ENCODE assay signal across 15 cellular contexts in the genomic region with DNA sequence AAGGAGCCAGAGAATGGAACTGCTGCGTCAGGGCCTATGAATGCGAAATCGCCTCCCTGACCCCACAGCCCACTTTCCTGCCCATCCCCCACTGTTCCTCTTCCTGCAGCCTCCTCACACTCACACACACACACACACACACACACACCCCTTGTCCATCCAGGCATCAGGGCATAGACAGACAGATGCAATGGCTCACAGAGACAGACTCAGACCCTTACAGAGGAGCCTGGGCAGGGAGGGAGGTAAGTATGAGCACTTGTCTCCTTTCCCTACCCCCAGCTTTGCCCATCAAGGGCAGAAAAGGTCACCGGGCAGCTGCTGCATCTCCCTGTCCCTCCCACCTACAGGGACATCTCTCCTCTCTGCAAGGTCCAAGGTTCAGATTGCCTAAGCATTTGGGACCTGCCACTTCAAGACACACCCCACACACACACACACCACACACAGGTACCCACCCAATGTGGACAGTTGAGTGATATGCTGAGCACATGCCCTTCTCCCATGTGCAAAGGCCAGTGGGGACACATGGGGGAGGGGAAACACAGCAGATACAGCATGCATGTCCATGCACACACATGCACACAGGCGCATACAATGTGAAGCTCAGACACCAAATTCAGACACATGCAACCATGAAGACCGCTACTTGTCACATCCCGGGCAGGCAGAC. TPM values are rescaled to one million over a fixed set of nuclear protein-coding genes. Genes with fewer than 3 reads are reported as not detected.
A peak's percentile ranks its signal among the peaks of the same experiment; 100 is the strongest.
DNase-seq lines count a peak whose midpoint lies in the region; ATAC-seq and TF ChIP-seq lines count a peak whose summit lies in the region.
"Had no signal": no experiment of that assay in that cellular context is flagged by ENCODE, and none has a peak within 500 bp of the region (broad histone marks: within the 10 kb centered on the region; RNA-seq: fewer than 3 reads in every experiment).

No MANE protein-coding gene starts in this region.

- no peaks in the 10 kb centered on the region for H3K36me3 Mint-ChIP-seq in brain

- 0% methylated on average over 1 of the region's 7 CpGs for WGBS in right lobe of liver (ENCODE audit: insufficient coverage, low coverage, low lambda C conversion rate, missing lambda C conversion rate)
- 69% methylated on average over 7 of the region's 7 CpGs for WGBS in esophagus muscularis mucosa

- H3K9me3 ChIP-seq in right lobe of liver: no peaks in the 10 kb centered on the region
- H3K9me3 ChIP-seq in upper lobe of right lung: no peaks in the 10 kb centered on the region
- no peaks in the 10 kb centered on the region for H3K9me3 ChIP-seq in esophagus muscularis mucosa
- H3K9me3 ChIP-seq: ovary had no signal

- no peak for TF ChIP-seq EP300 in esophagus muscularis mucosa (IDR thresholded peaks at IDR 0.05)

- H3K4me3 ChIP-seq in right lobe of liver (no peak overlapping the region), upper lobe of right lung (no peak overlapping the region), esophagus muscularis mucosa (no peak overlapping the region)
- H3K4me3 ChIP-seq: lung, ovary had no signal

- intact Hi-C loops in right lobe of liver (cut with DNase I) (no loop called here), upper lobe of right lung (cut with DNase I) (no loop called here), esophagus muscularis mucosa (cut with DNase I) (no loop called here)

- DNase-seq in activated gamma-delta T cell treated with Interleukin-2 at 50 U/mL for 16 hours (peak; percentile 3), activated gamma-delta T cell (lab: John Stamatoyannopoulos, UW) (no peak), right lobe of liver (peak in 2 of 3 donors; percentile 78 to 81), upper lobe of right lung (peak; percentile 52), esophagus muscularis mucosa (ENCODE audit: extremely low spot score) (no peak)
- no peak for DNase-seq in stimulated activated naive CD4-positive, alpha-beta T cell treated with Interleukin-2 at 50 U/mL for 16 hours (lab: John Stamatoyannopoulos, UW)
- DNase-seq in activated T-cell treated with anti-CD3 and anti-CD28 coated beads, Interleukin-2, amount 50 U/mL, for 1 hour: no peak
- DNase-seq: ACHN; activated CD8-positive, alpha-beta T cell treated with anti-CD3 and anti-CD28 coated beads, Interleukin-2, amount 10 ng/mL, durations not matched to agents 7 days and 5 days; GF-D8; NCI-H1105 treated with DMSO at 0.1 percent for 48 hours; NCI-H2171 had no signal

- H3K9me3 Mint-ChIP-seq in brain: no peaks in the 10 kb centered on the region

- H3K4me1 ChIP-seq in right lobe of liver: peaks cover 0 to 41% (median 11%) of the 10 kb centered on the region in 4 donors
- peaks cover 7% of the 10 kb centered on the region for H3K4me1 ChIP-seq in upper lobe of right lung
- peaks cover 6 to 16% (median 12%) of the 10 kb centered on the region in 4 donors for H3K4me1 ChIP-seq in esophagus muscularis mucosa

- H3K36me3 ChIP-seq in right lobe of liver: no peaks in the 10 kb centered on the region
- H3K36me3 ChIP-seq in upper lobe of right lung: no peaks in the 10 kb centered on the region
- peaks cover 0 to 27% (median 21%) of the 10 kb centered on the region in 4 donors for H3K36me3 ChIP-seq in esophagus muscularis mucosa
- H3K36me3 ChIP-seq: ovary had no signal

- peak; percentile 69 to 80 (median 74) for ATAC-seq in right lobe of liver
- ATAC-seq in upper lobe of right lung: no peak
- ATAC-seq: activated CD8-positive, alpha-beta T cell treated with anti-CD3 and anti-CD28 coated beads, Interleukin-2, amount 10 ng/mL, durations not matched to agents 7 days and 5 days had no signal

- peaks cover 72% of the 10 kb centered on the region for H3K4me1 Mint-ChIP-seq in brain

- H3K27ac Mint-ChIP-seq in brain: peak overlapping the region; percentile 42 to 97 (median 93)

- H3K27ac ChIP-seq in right lobe of liver (no peak overlapping the region), upper lobe of right lung (no peak overlapping the region), esophagus muscularis mucosa (replicated peaks in 1 of 4) (no peak overlapping the region)
- H3K27ac ChIP-seq: ovary had no signal

- no peaks in the 10 kb centered on the region for H3K27me3 ChIP-seq in right lobe of liver
- H3K27me3 ChIP-seq in upper lobe of right lung: peaks cover 21% of the 10 kb centered on the region
- peaks cover 0 to 30% (median 7%) of the 10 kb centered on the region in 4 donors for H3K27me3 ChIP-seq in esophagus muscularis mucosa
- H3K27me3 ChIP-seq: ovary had no signal

- TF ChIP-seq CTCF in brain (conservative IDR thresholded peaks at IDR 0.05) (no peak), right lobe of liver (IDR thresholded peaks at IDR 0.05) (no peak), upper lobe of right lung (IDR thresholded peaks at IDR 0.05) (no peak), esophagus muscularis mucosa (IDR thresholded peaks at IDR 0.05) (no peak)

- peaks cover 10% of the 10 kb centered on the region for H3K27me3 Mint-ChIP-seq in brain

- H3K4me3 Mint-ChIP-seq in brain: peak overlapping the region; percentile 44 to 93 (median 71)

- TF ChIP-seq POLR2A in right lobe of liver (IDR thresholded peaks at IDR 0.05): no peak
- no peak for TF ChIP-seq POLR2A in esophagus muscularis mucosa (IDR thresholded peaks at IDR 0.05; ENCODE audit: low read depth)

RNA-seq across cellular contexts. Expression of gene NRXN2, which starts 2.0 kb away (rescaled TPM):
- polyA plus RNA-seq in brain (ENCODE audit: insufficient read depth, low read depth, low replicate concordance): 117 TPM
- total RNA-seq in right lobe of liver (1 to 10 TPM; 1.6 to 7.7 (median 2.3) TPM), upper lobe of right lung (0.72 TPM), esophagus muscularis mucosa (10 to 100 TPM in 1 of 4 donors, 1 to 10 TPM in 3; 2.1 to 12.9 (median 4.3) TPM)

RNA-seq across cellular contexts. Expression of gene RASGRP2, which starts 18.9 kb away (rescaled TPM):
- 5.9 TPM for polyA plus RNA-seq in brain (ENCODE audit: insufficient read depth, low read depth, low replicate concordance)
- total RNA-seq in right lobe of liver (1 to 10 TPM; 1.6 to 8.1 (median 3.2) TPM), upper lobe of right lung (27.6 TPM), esophagus muscularis mucosa (10 to 100 TPM; 32.8 to 72.8 (median 34.9) TPM)

RNA-seq across cellular contexts. Expression of gene PYGM, which starts 34.8 kb away (rescaled TPM):
- polyA plus RNA-seq in brain (ENCODE audit: insufficient read depth, low read depth, low replicate concordance): 13.4 TPM
- 1 to 10 TPM in 1 of 6 experiments, under 1 TPM in 5; 0.24 to 1.4 (median 0.47) TPM for total RNA-seq in right lobe of liver
- total RNA-seq in upper lobe of right lung: 2.0 TPM
- 10 to 100 TPM; 18.4 to 57.2 (median 26.3) TPM for total RNA-seq in esophagus muscularis mucosa

RNA-seq across cellular contexts. Expression of gene SF1, which starts 53.3 kb away (rescaled TPM):
- polyA plus RNA-seq in brain (ENCODE audit: insufficient read depth, low read depth, low replicate concordance): 233 TPM
- 100 to 1,000 TPM in 5 of 6 experiments, 10 to 100 TPM in 1; 92.7 to 164 (median 141) TPM for total RNA-seq in right lobe of liver
- total RNA-seq in upper lobe of right lung: 294 TPM
- 100 to 1,000 TPM; 199 to 285 (median 234) TPM for total RNA-seq in esophagus muscularis mucosa

Comparison
In these comparisons a context has a peak if more than half of its experiments do, and no peak if none do; other contexts are left out.
1. DNase-seq: peak in activated gamma-delta T cell treated with Interleukin-2 at 50 U/mL for 16 hours (single experiment), right lobe of liver (2 of 3) and upper lobe of right lung (single experiment); none in activated gamma-delta T cell (single experiment), esophagus muscularis mucosa (single experiment), stimulated activated naive CD4-positive, alpha-beta T cell treated with Interleukin-2 at 50 U/mL for 16 hours (single experiment) and activated T-cell treated with anti-CD3 and anti-CD28 coated beads, Interleukin-2, amount 50 U/mL, for 1 hour (single experiment).